Comparison of ENCODE assay signal across 28 cellular contexts in the genomic region with DNA sequence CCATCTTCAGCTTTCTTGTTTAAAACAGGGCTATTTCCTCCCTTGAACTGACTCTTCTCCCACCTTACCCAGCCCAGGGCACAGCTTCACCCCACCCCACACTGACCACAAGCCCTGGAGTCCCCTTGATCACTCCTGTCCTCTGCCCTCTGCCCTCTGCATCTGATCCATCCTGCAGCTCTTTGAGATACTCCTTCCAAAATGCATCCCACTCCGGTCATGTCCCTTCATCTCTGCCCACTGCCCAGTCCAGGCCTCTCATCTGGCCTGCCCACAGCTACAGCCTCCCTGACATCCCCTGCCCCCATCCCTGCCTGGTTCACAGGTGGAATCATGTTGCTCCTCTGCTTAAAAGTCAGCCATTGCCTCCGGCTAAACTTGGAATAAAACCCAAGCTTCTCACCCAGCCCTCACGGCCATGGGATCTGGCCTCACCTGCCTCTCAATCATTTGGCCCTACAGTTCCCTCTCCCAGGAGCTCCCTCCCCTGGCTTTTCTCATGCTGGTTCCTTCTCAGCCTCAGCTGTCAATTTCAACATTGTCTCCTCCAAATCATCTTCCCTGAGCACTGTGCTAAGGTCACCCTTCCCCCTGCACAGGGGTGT.
DNase-seq lines count a peak whose midpoint lies in the region; ATAC-seq lines count a peak whose summit lies in the region.
"Had no signal": no experiment of that assay in that cellular context is flagged by ENCODE, and none has a peak within 500 bp of the region (broad histone marks: within the 10 kb centered on the region; RNA-seq: fewer than 3 reads in every experiment).

No MANE protein-coding gene starts in this region.

- H3K9ac ChIP-seq in skeletal muscle tissue (ENCODE audit: low read depth in 1 of 3, low read length in 3 of 3) = peak overlapping the region in 1 of 3 donors; percentile 33

- H3K27ac ChIP-seq in skeletal muscle tissue (ENCODE audit: low read depth, low read length) = peak overlapping the region; percentile 88
- H3K27ac ChIP-seq: neutrophil, SJSA1 had no signal

- no peaks in the 10 kb centered on the region for H3K9me3 Mint-ChIP-seq in activated CD8-positive, alpha-beta memory T cell treated with anti-CD3 and anti-CD28 coated beads, Interleukin-2, amount 10 ng/mL, durations not matched to agents 7 days and 5 days (ENCODE audit: low read depth)
- H3K9me3 Mint-ChIP-seq: activated CD4-positive, alpha-beta T cell treated with anti-CD3 and anti-CD28 coated beads, Interleukin-2, amount 10 ng/mL, durations not matched to agents 7 days and 5 days; activated naive CD4-positive, alpha-beta T cell treated with anti-CD3 and anti-CD28 coated beads, Interleukin-2, amount 10 ng/mL, durations not matched to agents 7 days and 5 days; activated T-cell treated with anti-CD3 and anti-CD28 coated beads, Interleukin-2, amount 50 U/mL, for 72 hours; stimulated activated memory B cell treated with anti-CD40 and anti-IgM and Interleukin-4, amounts not matched to agents 10 μg/mL and 1 μg/mL and 100 μg/mL, for 72 hours; T-cell had no signal

- no peaks in the 10 kb centered on the region for H3K36me3 ChIP-seq in skeletal muscle tissue (ENCODE audit: control insufficient read depth in 3 of 3, insufficient read depth in 3 of 3, low read length in 3 of 3)
- H3K36me3 ChIP-seq: gastroesophageal sphincter, neutrophil, SJSA1 had no signal

- no peaks in the 10 kb centered on the region for H3K27me3 Mint-ChIP-seq in activated CD8-positive, alpha-beta memory T cell treated with anti-CD3 and anti-CD28 coated beads, Interleukin-2, amount 10 ng/mL, durations not matched to agents 7 days and 5 days

- H3K36me3 Mint-ChIP-seq in activated CD8-positive, alpha-beta memory T cell treated with anti-CD3 and anti-CD28 coated beads, Interleukin-2, amount 10 ng/mL, durations not matched to agents 7 days and 5 days = no peaks in the 10 kb centered on the region
- H3K36me3 Mint-ChIP-seq: activated naive CD4-positive, alpha-beta T cell treated with anti-CD3 and anti-CD28 coated beads, Interleukin-2, amount 10 ng/mL, durations not matched to agents 7 days and 5 days; brain; CD14-positive monocyte; stimulated activated memory B cell treated with anti-CD40 and anti-IgM and Interleukin-4, amounts not matched to agents 10 μg/mL and 1 μg/mL and 100 μg/mL, for 72 hours; T-cell had no signal

- H3K9me3 ChIP-seq in skeletal muscle tissue (ENCODE audit: control insufficient read depth in 3 of 3, low read length in 3 of 3) = no peaks in the 10 kb centered on the region
- H3K9me3 ChIP-seq: gastroesophageal sphincter, neutrophil, SJSA1 had no signal

- no peak overlapping the region for H3K27ac Mint-ChIP-seq in activated CD8-positive, alpha-beta memory T cell treated with anti-CD3 and anti-CD28 coated beads, Interleukin-2, amount 10 ng/mL, durations not matched to agents 7 days and 5 days
- H3K27ac Mint-ChIP-seq: activated CD4-positive, alpha-beta T cell treated with anti-CD3 and anti-CD28 coated beads, Interleukin-2, amount 10 ng/mL, durations not matched to agents 7 days and 5 days; activated naive CD4-positive, alpha-beta T cell treated with anti-CD3 and anti-CD28 coated beads, Interleukin-2, amount 10 ng/mL, durations not matched to agents 7 days and 5 days; activated T-cell treated with anti-CD3 and anti-CD28 coated beads, Interleukin-2, amount 50 U/mL, for 72 hours; CD14-positive monocyte; progenitor cell of endocrine pancreas; stimulated activated memory B cell treated with anti-CD40 and anti-IgM and Interleukin-4, amounts not matched to agents 10 μg/mL and 1 μg/mL and 100 μg/mL, for 72 hours had no signal

- no peak overlapping the region for H3K4me3 Mint-ChIP-seq in activated CD8-positive, alpha-beta memory T cell treated with anti-CD3 and anti-CD28 coated beads, Interleukin-2, amount 10 ng/mL, durations not matched to agents 7 days and 5 days
- H3K4me3 Mint-ChIP-seq: activated CD4-positive, alpha-beta T cell treated with anti-CD3 and anti-CD28 coated beads, Interleukin-2, amount 10 ng/mL, durations not matched to agents 7 days and 5 days; activated naive CD4-positive, alpha-beta T cell treated with anti-CD3 and anti-CD28 coated beads, Interleukin-2, amount 10 ng/mL, durations not matched to agents 7 days and 5 days; activated T-cell treated with anti-CD3 and anti-CD28 coated beads, Interleukin-2, amount 50 U/mL, for 72 hours; CD14-positive monocyte; stimulated activated memory B cell treated with anti-CD40 and anti-IgM and Interleukin-4, amounts not matched to agents 10 μg/mL and 1 μg/mL and 100 μg/mL, for 72 hours; T-cell had no signal

- no peak overlapping the region for H3K4me3 ChIP-seq in skeletal muscle tissue (ENCODE audit: low read length in 3 of 3)
- H3K4me3 ChIP-seq: gastroesophageal sphincter, SJSA1 had no signal

- CTCF ChIA-PET in activated CD8-positive, alpha-beta memory T cell treated with anti-CD3 and anti-CD28 coated beads, Interleukin-2, amount 10 ng/mL, durations not matched to agents 7 days and 5 days (lab: Charles Lee) = no interaction called here

- H3K27me3 ChIP-seq in skeletal muscle tissue (ENCODE audit: control insufficient read depth in 3 of 3, insufficient read depth in 3 of 3, low read length in 3 of 3) = peaks cover 0 to 3% (median 0%) of the 10 kb centered on the region in 3 donors
- H3K27me3 ChIP-seq: SJSA1 had no signal

- no peak for ATAC-seq in activated CD8-positive, alpha-beta memory T cell treated with anti-CD3 and anti-CD28 coated beads, Interleukin-2, amount 10 ng/mL, durations not matched to agents 7 days and 5 days
- ATAC-seq: activated T-cell treated with anti-CD3 and anti-CD28 coated beads, Interleukin-2, amount 50 U/mL, for 72 hours; stimulated activated memory B cell treated with anti-CD40 and anti-IgM and Interleukin-4, amounts not matched to agents 10 μg/mL and 1 μg/mL and 100 μg/mL, for 72 hours; T-cell had no signal

- DNase-seq in activated CD8-positive, alpha-beta memory T cell treated with anti-CD3 and anti-CD28 coated beads for 24 hours = peak; percentile 17
- DNase-seq in activated CD8-positive, alpha-beta memory T cell treated with anti-CD3 and anti-CD28 coated beads, Interleukin-2, amount 50 U/mL, for 4 hours = no peak
- DNase-seq in activated CD8-positive, alpha-beta memory T cell treated with anti-CD3 and anti-CD28 coated beads, Interleukin-2, amount 10 ng/mL, durations not matched to agents 7 days and 5 days = peak; percentile 23
- DNase-seq in islet precursor cell (peak; percentile 37), cerebellar cortex (ENCODE audit: low spot score) (no peak), NCI-H526 treated with DMSO at 0.1 percent for 48 hours (lab: John Stamatoyannopoulos, UW) (no peak), COLO668 (lab: John Stamatoyannopoulos, UW; ENCODE audit: unreplicated experiment) (no peak)
- DNase-seq: 8988T; activated CD4-positive, alpha-beta T cell treated with anti-CD3 and anti-CD28 coated beads, Interleukin-2, amount 10 ng/mL, durations not matched to agents 7 days and 5 days; activated naive CD4-positive, alpha-beta T cell treated with anti-CD3 and anti-CD28 coated beads, Interleukin-2, amount 10 ng/mL, durations not matched to agents 7 days and 5 days; activated T-cell treated with anti-CD3 and anti-CD28 coated beads, Interleukin-2, amount 50 U/mL, for 72 hours; amniotic stem cell; DMS79; GDM1; Kasumi-1; mesendoderm; NCI-H1417; NCI-H2081 treated with DMSO at 0.1 percent for 48 hours; NCI-H82 had no signal

- no peaks in the 10 kb centered on the region for H3K4me1 Mint-ChIP-seq in activated CD8-positive, alpha-beta memory T cell treated with anti-CD3 and anti-CD28 coated beads, Interleukin-2, amount 10 ng/mL, durations not matched to agents 7 days and 5 days
- H3K4me1 Mint-ChIP-seq: activated CD4-positive, alpha-beta T cell treated with anti-CD3 and anti-CD28 coated beads, Interleukin-2, amount 10 ng/mL, durations not matched to agents 7 days and 5 days; activated naive CD4-positive, alpha-beta T cell treated with anti-CD3 and anti-CD28 coated beads, Interleukin-2, amount 10 ng/mL, durations not matched to agents 7 days and 5 days; CD14-positive monocyte; stimulated activated memory B cell treated with anti-CD40 and anti-IgM and Interleukin-4, amounts not matched to agents 10 μg/mL and 1 μg/mL and 100 μg/mL, for 72 hours; T-cell had no signal

- H3K4me1 ChIP-seq in skeletal muscle tissue (ENCODE audit: control insufficient read depth in 3 of 3, insufficient read depth in 3 of 3, low read length in 3 of 3) = peaks cover 43 to 49% (median 49%) of the 10 kb centered on the region in 3 donors

Comparison
In these comparisons a context has a peak if more than half of its experiments do, and no peak if none do; other contexts are left out.
1. DNase-seq: peak in activated CD8-positive, alpha-beta memory T cell treated with anti-CD3 and anti-CD28 coated beads for 24 hours (single experiment), activated CD8-positive, alpha-beta memory T cell treated with anti-CD3 and anti-CD28 coated beads, Interleukin-2, amount 10 ng/mL, durations not matched to agents 7 days and 5 days (single experiment) and islet precursor cell (single experiment); none in activated CD8-positive, alpha-beta memory T cell treated with anti-CD3 and anti-CD28 coated beads, Interleukin-2, amount 50 U/mL, for 4 hours (single experiment), cerebellar cortex (single experiment), NCI-H526 treated with DMSO at 0.1 percent for 48 hours (single experiment) and COLO668 (single experiment).